Comparison of ENCODE assay signal across 8 cellular contexts in genomic region chr14:39491134-39491541, GRCh38. TPM values are rescaled to one million over a fixed set of nuclear protein-coding genes. Genes with fewer than 3 reads are reported as not detected.
DNase-seq lines count a peak whose midpoint lies in the region; ATAC-seq, FAIRE-seq and TF ChIP-seq lines count a peak whose summit lies in the region.

No MANE protein-coding gene starts in this region.

- H3K36me3 Mint-ChIP-seq in type B pancreatic cell = no peaks in the 10 kb centered on the region

- H3K27ac Mint-ChIP-seq in type B pancreatic cell = no peak overlapping the region

- ATAC-seq in GM18517 (IDR thresholded peaks at IDR 0.05; ENCODE audit: unreplicated experiment) (no peak), GM21717 (IDR thresholded peaks at IDR 0.05; ENCODE audit: unreplicated experiment) (no peak)

- H3K4me3 Mint-ChIP-seq in type B pancreatic cell = no peak overlapping the region

- TF ChIP-seq CTCF in LNCaP clone FGC (IDR thresholded peaks at IDR 0.05; ENCODE audit: control insufficient read depth, extremely low read depth, insufficient read depth) (0 out of 2 replicates have a peak, but pooled peaks have one; percentile 22), type B pancreatic cell (conservative IDR thresholded peaks at IDR 0.05) (peak; percentile 84)

- DNase-seq in DMS53 (lab: John Stamatoyannopoulos, UW) (peak; percentile 53), LNCaP clone FGC (ENCODE audit: low read depth) (peak; percentile 4), iPS-NIHi11 (ENCODE audit: low spot score) (peak; percentile 20), type B pancreatic cell (ENCODE audit: extremely low spot score, unreplicated experiment) (no peak)
- DNase-seq in effector CD8-positive, alpha-beta T cell (lab: John Stamatoyannopoulos, UW) = no peak

- no peaks in the 10 kb centered on the region for H3K4me1 Mint-ChIP-seq in type B pancreatic cell (ENCODE audit: unreplicated experiment)

- H3K9me3 Mint-ChIP-seq in type B pancreatic cell = peaks cover 3% of the 10 kb centered on the region

- peak; percentile 94 for FAIRE-seq in TTC549 (lab: Jason Lieb, UNC)

- no peak overlapping the region for H3K4me3 ChIP-seq in LNCaP clone FGC (ENCODE audit: low read depth, low read length)

- H3K27me3 Mint-ChIP-seq in type B pancreatic cell = peaks cover 3% of the 10 kb centered on the region

RNA-seq across cellular contexts. Expression of gene FBXO33, which starts 58.9 kb away (rescaled TPM):
- 9.9 and 11.7 TPM in 2 replicates for total RNA-seq in type B pancreatic cell (ENCODE audit: low replicate concordance)

Comparison
In these comparisons a context has a peak if more than half of its experiments do, and no peak if none do; other contexts are left out.
1. DNase-seq: peak in DMS53 (single experiment), LNCaP clone FGC (single experiment) and iPS-NIHi11 (single experiment); none in type B pancreatic cell (single experiment) and effector CD8-positive, alpha-beta T cell (single experiment).